Comparison of ENCODE assay signal across 16 cellular contexts in genomic region chr12:99918003-99918402, GRCh38.
"Had no signal": no experiment of that assay in that cellular context is flagged by ENCODE, and none has a peak within 500 bp of the region (broad histone marks: within the 10 kb centered on the region; RNA-seq: fewer than 3 reads in every experiment).

No MANE protein-coding gene starts in this region.

- H3K4me3 Mint-ChIP-seq: activated CD8-positive, alpha-beta T cell treated with anti-CD3 and anti-CD28 coated beads, Interleukin-2, amount 10 ng/mL, durations not matched to agents 7 days and 5 days; activated naive CD8-positive, alpha-beta T cell treated with anti-CD3 and anti-CD28 coated beads for 36 hours; T-helper 17 cell had no signal

- H3K4me1 Mint-ChIP-seq: activated naive CD8-positive, alpha-beta T cell treated with anti-CD3 and anti-CD28 coated beads for 36 hours; T-helper 17 cell had no signal

- H3K27me3 ChIP-seq: dorsolateral prefrontal cortex, foreskin keratinocyte, sigmoid colon had no signal

- H3K27me3 Mint-ChIP-seq: activated naive CD8-positive, alpha-beta T cell treated with anti-CD3 and anti-CD28 coated beads for 36 hours; progenitor cell of endocrine pancreas; T-helper 17 cell had no signal

- H3K36me3 ChIP-seq: sigmoid colon had no signal

- H3K4me1 ChIP-seq: foreskin keratinocyte had no signal

- H3K27ac Mint-ChIP-seq: activated CD8-positive, alpha-beta T cell treated with anti-CD3 and anti-CD28 coated beads, Interleukin-2, amount 10 ng/mL, durations not matched to agents 7 days and 5 days; activated naive CD8-positive, alpha-beta T cell treated with anti-CD3 and anti-CD28 coated beads for 36 hours; progenitor cell of endocrine pancreas; T-helper 17 cell had no signal

- H3K9me3 Mint-ChIP-seq: activated naive CD8-positive, alpha-beta T cell treated with anti-CD3 and anti-CD28 coated beads for 36 hours had no signal

- DNase-seq: activated CD4-positive, alpha-beta T cell treated with anti-CD3 and anti-CD28 coated beads for 4 hours; activated CD8-positive, alpha-beta memory T cell treated with anti-CD3 and anti-CD28 coated beads, Interleukin-2, amount 50 U/mL, for 48 hours; activated CD8-positive, alpha-beta T cell treated with anti-CD3 and anti-CD28 coated beads, Interleukin-2, amount 10 ng/mL, durations not matched to agents 7 days and 5 days; activated naive CD8-positive, alpha-beta T cell treated with anti-CD3 and anti-CD28 coated beads for 36 hours; amygdala; erythroblast; foreskin keratinocyte; left cardiac atrium; midbrain; sigmoid colon; stimulated activated CD4-positive, alpha-beta T cell treated with anti-CD3 and anti-CD28 coated beads, Interleukin-12 subunit alpha, Interleukin-12 subunit beta, amount 100 ng/mL, for 4 hours; stimulated activated CD4-positive, alpha-beta T cell treated with anti-CD3 and anti-CD28 coated beads, Interleukin-2, amount 100 ng/mL, for 24 hours; T-helper 17 cell had no signal

- H3K36me3 Mint-ChIP-seq: activated naive CD8-positive, alpha-beta T cell treated with anti-CD3 and anti-CD28 coated beads for 36 hours had no signal

- H3K27ac ChIP-seq: foreskin keratinocyte, sigmoid colon had no signal

- H3K4me3 ChIP-seq: dorsolateral prefrontal cortex, lung, sigmoid colon had no signal

- ATAC-seq: activated CD8-positive, alpha-beta T cell treated with anti-CD3 and anti-CD28 coated beads, Interleukin-2, amount 10 ng/mL, durations not matched to agents 7 days and 5 days; foreskin keratinocyte; T-helper 17 cell had no signal

- H3K9me3 ChIP-seq: sigmoid colon had no signal
